Comparison of ENCODE assay signal across 8 cellular contexts in the genomic region with DNA sequence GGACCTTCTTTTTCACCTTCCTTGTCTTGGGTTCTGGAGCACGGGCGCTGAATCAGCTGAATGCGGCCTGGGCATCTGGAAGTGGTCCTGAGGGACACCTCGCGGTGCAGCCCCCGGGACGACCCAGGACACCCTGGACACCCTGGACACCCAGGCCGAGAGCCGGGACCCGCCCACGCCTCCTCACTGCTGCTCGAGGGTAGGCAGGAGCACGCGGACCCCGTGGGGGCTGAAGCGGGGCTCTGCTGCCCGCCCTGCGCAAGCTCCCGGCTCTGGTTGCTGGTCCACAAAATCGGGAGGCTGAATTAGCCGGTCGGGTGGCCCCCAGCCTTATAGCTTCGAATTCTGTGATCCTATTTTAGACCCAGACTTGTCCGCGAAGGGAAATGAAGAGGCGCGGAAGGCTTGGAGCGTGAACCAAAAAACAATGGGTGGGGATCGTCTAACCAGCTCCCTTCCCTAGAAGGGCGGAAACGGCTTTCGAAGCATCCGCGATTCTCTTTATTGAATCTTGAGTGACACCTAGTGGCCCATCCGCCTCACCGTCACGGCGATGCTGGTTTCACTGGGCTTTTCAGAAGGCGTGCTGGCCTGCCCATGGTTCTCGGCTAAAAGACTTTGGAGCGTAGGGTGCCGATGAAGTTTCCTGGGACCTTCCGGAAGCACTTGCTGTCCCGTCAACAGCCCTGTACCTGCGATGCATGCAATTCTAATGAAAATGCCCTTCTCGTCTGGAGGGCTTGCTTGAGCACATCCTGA. TPM values are rescaled to one million over a fixed set of nuclear protein-coding genes. Genes with fewer than 3 reads are reported as not detected.
A peak's percentile ranks its signal among the peaks of the same experiment; 100 is the strongest.
DNase-seq lines count a peak whose midpoint lies in the region; ATAC-seq and TF ChIP-seq lines count a peak whose summit lies in the region.

No MANE protein-coding gene starts in this region.

- peaks cover 12% of the 10 kb centered on the region for H3K27me3 Mint-ChIP-seq in activated CD4-positive, alpha-beta memory T cell treated with anti-CD3 and anti-CD28 coated beads, Interleukin-2, amount 10 ng/mL, durations not matched to agents 7 days and 5 days

- TF ChIP-seq CTCF in HL-60 (IDR thresholded peaks at IDR 0.05; ENCODE audit: insufficient read depth, low read length) (peak; percentile 56), lung (IDR thresholded peaks at IDR 0.05; ENCODE audit: control extremely low read depth, extremely low read depth) (peak; percentile 90)

- H3K9me3 Mint-ChIP-seq in activated CD4-positive, alpha-beta memory T cell treated with anti-CD3 and anti-CD28 coated beads, Interleukin-2, amount 10 ng/mL, durations not matched to agents 7 days and 5 days = no peaks in the 10 kb centered on the region

- no peaks in the 10 kb centered on the region for H3K36me3 ChIP-seq in lung (ENCODE audit: control insufficient read depth in 2 of 2, insufficient read depth in 2 of 2, low read length in 2 of 2)

- H3K4me3 ChIP-seq in HL-60 (replicated peaks; ENCODE audit: insufficient read depth, low read length) = peak overlapping the region; percentile 55
- H3K4me3 ChIP-seq in lung = peak overlapping the region; percentile 33

- no peaks in the 10 kb centered on the region for H3K9me3 ChIP-seq in lung (ENCODE audit: control insufficient read depth in 2 of 2, insufficient read depth in 1 of 2, low read length in 1 of 2)

- H3K27me3 ChIP-seq in HL-60 (ENCODE audit: insufficient read depth, poor library complexity, severe bottlenecking) = peaks cover 31% of the 10 kb centered on the region
- H3K27me3 ChIP-seq in lung (ENCODE audit: control insufficient read depth, insufficient read depth) = no peaks in the 10 kb centered on the region

- H3K27ac Mint-ChIP-seq in activated CD4-positive, alpha-beta memory T cell treated with anti-CD3 and anti-CD28 coated beads, Interleukin-2, amount 10 ng/mL, durations not matched to agents 7 days and 5 days = peak overlapping the region; percentile 80

- CTCF ChIA-PET in activated CD4-positive, alpha-beta memory T cell treated with anti-CD3 and anti-CD28 coated beads, Interleukin-2, amount 10 ng/mL, durations not matched to agents 7 days and 5 days (lab: Charles Lee) = interaction anchor here (0.6 to 6.9 kb wide), 118 partner anchors 8 to 1172 kb away, joined by 3 to 271 read pairs (median 4); a partner anchor contains a TSS

- no peaks in the 10 kb centered on the region for H3K36me3 Mint-ChIP-seq in activated CD4-positive, alpha-beta memory T cell treated with anti-CD3 and anti-CD28 coated beads, Interleukin-2, amount 10 ng/mL, durations not matched to agents 7 days and 5 days (ENCODE audit: low read depth)

- POLR2A ChIA-PET in activated CD4-positive, alpha-beta memory T cell treated with anti-CD3 and anti-CD28 coated beads, Interleukin-2, amount 10 ng/mL, durations not matched to agents 7 days and 5 days (lab: Charles Lee) = interaction anchor here (0.6 to 4.9 kb wide), 24 partner anchors 9 to 1545 kb away, joined by 3 to 55 read pairs (median 6); a partner anchor contains a TSS

- WGBS in lung, 2 donors = 2% methylated on average over 46 of the region's 46 CpGs

- H3K27ac ChIP-seq in HL-60 (replicated peaks) (no peak overlapping the region), lung (ENCODE audit: low read depth in 1 of 2, low read length in 1 of 2) (no peak overlapping the region)

- peak overlapping the region; percentile 83 for H3K4me3 Mint-ChIP-seq in activated CD4-positive, alpha-beta memory T cell treated with anti-CD3 and anti-CD28 coated beads, Interleukin-2, amount 10 ng/mL, durations not matched to agents 7 days and 5 days

- DNase-seq in CD1c-positive myeloid dendritic cell (ENCODE audit: extremely low spot score) = peak; percentile 93
- DNase-seq in HL-60 (ENCODE audit: low read depth in 1 of 2, low spot score in 1 of 2) = peak; percentile 52 to 82
- DNase-seq in NCI-H774 (lab: John Stamatoyannopoulos, UW) = peak; percentile 82
- DNase-seq in activated CD4-positive, alpha-beta memory T cell treated with anti-CD3 and anti-CD28 coated beads, Interleukin-2, amount 10 ng/mL, durations not matched to agents 7 days and 5 days = peak; percentile 91
- peak; percentile 77 for DNase-seq in effector CD4-positive, alpha-beta T cell
- DNase-seq in lung (ENCODE audit: low spot score) = peak; percentile 89
- DNase-seq in stimulated activated CD4-positive, alpha-beta T cell treated with anti-CD3 and anti-CD28 coated beads, TNF-alpha, amount 100 ng/mL, for 1 hour (ENCODE audit: low read depth in 3 of 3, low spot score in 1 of 3) = peak; percentile 64 to 70 (median 69)

- H3K4me1 ChIP-seq in lung (ENCODE audit: control insufficient read depth in 2 of 2, insufficient read depth in 2 of 2, low read length in 2 of 2) = no peaks in the 10 kb centered on the region

- ATAC-seq in GM19455 (IDR thresholded peaks at IDR 0.05; ENCODE audit: unreplicated experiment) = peak; percentile 92
- peak; percentile 82 for ATAC-seq in lung (ENCODE audit: insufficient read depth, low FRiP score)

- H3K4me1 Mint-ChIP-seq in activated CD4-positive, alpha-beta memory T cell treated with anti-CD3 and anti-CD28 coated beads, Interleukin-2, amount 10 ng/mL, durations not matched to agents 7 days and 5 days = peaks cover 43% of the 10 kb centered on the region

RNA-seq across cellular contexts. Expression of a gene that starts 46.3 kb away (rescaled TPM):
- total RNA-seq in activated CD4-positive, alpha-beta memory T cell treated with anti-CD3 and anti-CD28 coated beads, Interleukin-2, amount 10 ng/mL, durations not matched to agents 7 days and 5 days = 10 to 100 TPM; 27.0 to 27.1 TPM
- 10 to 100 TPM; 26.5 to 70.0 TPM for total RNA-seq in lung
- polyA plus RNA-seq in lung = 10 to 100 TPM in 1 of 2 donors, 1 to 10 TPM in 1; 1.7 to 46.0 TPM
